Comparison of ENCODE assay signal across 9 cellular contexts in genomic region chr19:57946316-57946715, GRCh38. TPM values are rescaled to one million over a fixed set of nuclear protein-coding genes. Genes with fewer than 3 reads are reported as not detected.
DNase-seq lines count a peak whose midpoint lies in the region; ATAC-seq and TF ChIP-seq lines count a peak whose summit lies in the region.
"Had no signal": no experiment of that assay in that cellular context is flagged by ENCODE, and none has a peak within 500 bp of the region (broad histone marks: within the 10 kb centered on the region; RNA-seq: fewer than 3 reads in every experiment).

No MANE protein-coding gene starts in this region.

- peaks cover 35 to 45% of the 10 kb centered on the region in 2 donors for H3K9me3 Mint-ChIP-seq in activated T-cell treated with anti-CD3 and anti-CD28 coated beads, Interleukin-2, amount 50 U/mL, for 72 hours
- peaks cover 49% of the 10 kb centered on the region for H3K9me3 Mint-ChIP-seq in activated CD8-positive, alpha-beta T cell treated with anti-CD3 and anti-CD28 coated beads for 36 hours

- H3K4me1 ChIP-seq in iPS-15b (ENCODE audit: control insufficient read depth, insufficient read depth, low read length) (no peaks in the 10 kb centered on the region), stomach (peaks cover 0 to 25% (median 11%) of the 10 kb centered on the region in 4 donors)

- POLR2A ChIA-PET in activated CD8-positive, alpha-beta T cell treated with anti-CD3 and anti-CD28 coated beads for 36 hours (lab: Charles Lee) = interaction anchor here (1.5 to 1.9 kb wide), 3 partner anchors 19 to 57 kb away, joined by 3 to 5 read pairs (median 5); partner anchors contain the start of genes ZNF417 and ZNF814

- peak overlapping the region; percentile 96 for H3K4me3 ChIP-seq in iPS-15b (ENCODE audit: low read depth, low read length)
- peak overlapping the region in 3 of 4 donors; percentile 64 to 97 (median 94) for H3K4me3 ChIP-seq in stomach

- H3K9me3 ChIP-seq in iPS-15b (ENCODE audit: control insufficient read depth, insufficient read depth, low read length) = no peaks in the 10 kb centered on the region
- H3K9me3 ChIP-seq in stomach = peaks cover 28 to 80% (median 69%) of the 10 kb centered on the region in 4 donors

- H3K36me3 ChIP-seq in iPS-15b (ENCODE audit: control insufficient read depth, insufficient read depth, low read length) (peaks cover 20% of the 10 kb centered on the region), stomach (peaks cover 28 to 47% (median 36%) of the 10 kb centered on the region in 4 donors)

- no peak overlapping the region for H3K27ac Mint-ChIP-seq in activated T-cell treated with anti-CD3 and anti-CD28 coated beads, Interleukin-2, amount 50 U/mL, for 72 hours
- peak overlapping the region; percentile 96 for H3K27ac Mint-ChIP-seq in activated CD8-positive, alpha-beta T cell treated with anti-CD3 and anti-CD28 coated beads for 36 hours

- peak overlapping the region; percentile 76 for H3K9ac ChIP-seq in iPS-15b (ENCODE audit: low read depth, low read length)

- intact Hi-C loops in activated CD8-positive, alpha-beta T cell treated with anti-CD3 and anti-CD28 coated beads for 36 hours (cut with micrococcal nuclease) = no loop called here
- intact Hi-C loops in stomach (cut with DNase I; ENCODE audit: low total_unique reads) = no loop called here

- no peak overlapping the region for H3K27ac ChIP-seq in stomach

- peaks cover 20% of the 10 kb centered on the region for H3K4me1 Mint-ChIP-seq in activated T-cell treated with anti-CD3 and anti-CD28 coated beads, Interleukin-2, amount 50 U/mL, for 72 hours (ENCODE audit: low read depth)
- peaks cover 14% of the 10 kb centered on the region for H3K4me1 Mint-ChIP-seq in activated CD8-positive, alpha-beta T cell treated with anti-CD3 and anti-CD28 coated beads for 36 hours (ENCODE audit: low read depth)

- ATAC-seq in activated T-cell treated with anti-CD3 and anti-CD28 coated beads, Interleukin-2, amount 50 U/mL, for 72 hours (replicated peaks in 1 of 2) = no peak
- ATAC-seq in activated CD8-positive, alpha-beta T cell treated with anti-CD3 and anti-CD28 coated beads for 36 hours = no peak
- ATAC-seq in HG02759 (IDR thresholded peaks at IDR 0.05; ENCODE audit: unreplicated experiment) (no peak), HG03159 (IDR thresholded peaks at IDR 0.05; ENCODE audit: unreplicated experiment) (no peak)

- H3K27me3 Mint-ChIP-seq in activated T-cell treated with anti-CD3 and anti-CD28 coated beads, Interleukin-2, amount 50 U/mL, for 72 hours (ENCODE audit: low read depth) = no peaks in the 10 kb centered on the region
- H3K27me3 Mint-ChIP-seq in activated CD8-positive, alpha-beta T cell treated with anti-CD3 and anti-CD28 coated beads for 36 hours = no peaks in the 10 kb centered on the region

- no peak for TF ChIP-seq POLR2A in stomach (IDR thresholded peaks at IDR 0.05)

- no peak for TF ChIP-seq EP300 in stomach (IDR thresholded peaks at IDR 0.05)

- CTCF ChIA-PET in activated CD8-positive, alpha-beta T cell treated with anti-CD3 and anti-CD28 coated beads for 36 hours (lab: Charles Lee) = no interaction called here

- no peaks in the 10 kb centered on the region for H3K27me3 ChIP-seq in iPS-15b (ENCODE audit: control insufficient read depth, insufficient read depth, low read length)
- H3K27me3 ChIP-seq in stomach = no peaks in the 10 kb centered on the region

- 56 to 82% (median 71%) methylated on average over 2 of the region's 2 CpGs for whole genome bisulfite sequencing in stomach, 5 donors

- H3K4me3 Mint-ChIP-seq in activated T-cell treated with anti-CD3 and anti-CD28 coated beads, Interleukin-2, amount 50 U/mL, for 72 hours = peak overlapping the region; percentile 93 to 94
- peak overlapping the region; percentile 94 for H3K4me3 Mint-ChIP-seq in activated CD8-positive, alpha-beta T cell treated with anti-CD3 and anti-CD28 coated beads for 36 hours

- no peak for DNase-seq in activated T-cell treated with anti-CD3 and anti-CD28 coated beads, Interleukin-2, amount 50 U/mL, for 72 hours
- no peak for DNase-seq in activated T-cell treated with anti-CD3 and anti-CD28 coated beads, Interleukin-2, amount 50 U/mL, for 1 hour
- DNase-seq in activated CD8-positive, alpha-beta T cell treated with anti-CD3 and anti-CD28 coated beads for 36 hours = no peak
- no peak for DNase-seq in stomach
- no peak for DNase-seq in activated effector memory CD4-positive, alpha-beta T cell treated with Interleukin-2 at 50 U/mL for 16 hours
- DNase-seq: activated CD4-positive, alpha-beta T cell treated with anti-CD3 and anti-CD28 coated beads, Interleukin-2, amount 50 U/mL, for 1 hour had no signal

- no peak for TF ChIP-seq CTCF in activated CD8-positive, alpha-beta T cell treated with anti-CD3 and anti-CD28 coated beads for 36 hours (IDR thresholded peaks at IDR 0.05)
- TF ChIP-seq CTCF in stomach (IDR thresholded peaks at IDR 0.05) = no peak

- peaks cover 53 to 58% of the 10 kb centered on the region in 2 donors for H3K36me3 Mint-ChIP-seq in activated T-cell treated with anti-CD3 and anti-CD28 coated beads, Interleukin-2, amount 50 U/mL, for 72 hours (ENCODE audit: insufficient read depth in 2 of 2)
- peaks cover 58% of the 10 kb centered on the region for H3K36me3 Mint-ChIP-seq in activated CD8-positive, alpha-beta T cell treated with anti-CD3 and anti-CD28 coated beads for 36 hours (ENCODE audit: low read depth)

RNA-seq across cellular contexts. Expression of gene ZNF256, which starts 1.2 kb away (rescaled TPM):
- 10 to 100 TPM in 1 of 2 donors, 1 to 10 TPM in 1; 8.4 to 10.6 TPM for total RNA-seq in activated T-cell treated with anti-CD3 and anti-CD28 coated beads, Interleukin-2, amount 50 U/mL, for 72 hours
- total RNA-seq in activated CD8-positive, alpha-beta T cell treated with anti-CD3 and anti-CD28 coated beads for 36 hours = 1 to 10 TPM; 5.9 to 6.2 TPM
- total RNA-seq in stomach = 10 to 100 TPM in 1 of 5 donors, 1 to 10 TPM in 1, under 1 TPM in 1, not detected in 2; 0.89 to 15.4 (median 2.5) TPM
- 1 to 10 TPM; 1.4 to 3.5 (median 1.8) TPM for polyA plus RNA-seq in stomach

RNA-seq across cellular contexts. Expression of gene ZNF418, which starts 11.1 kb away (rescaled TPM):
- total RNA-seq in activated T-cell treated with anti-CD3 and anti-CD28 coated beads, Interleukin-2, amount 50 U/mL, for 72 hours = 1 to 10 TPM; 3.4 to 8.0 TPM
- total RNA-seq in activated CD8-positive, alpha-beta T cell treated with anti-CD3 and anti-CD28 coated beads for 36 hours = 1 to 10 TPM; 4.1 to 5.0 TPM
- 10 to 100 TPM in 4 of 5 donors, not detected in 1; 12.5 to 55.4 (median 32.7) TPM for total RNA-seq in stomach
- 1 to 10 TPM; 1.1 to 4.5 (median 3.2) TPM for polyA plus RNA-seq in stomach

RNA-seq across cellular contexts. Expression of gene C19orf18, which starts 28.0 kb away (rescaled TPM):
- 1 to 10 TPM in 1 of 2 donors, under 1 TPM in 1; 0.91 to 2.1 TPM for total RNA-seq in activated T-cell treated with anti-CD3 and anti-CD28 coated beads, Interleukin-2, amount 50 U/mL, for 72 hours
- total RNA-seq in activated CD8-positive, alpha-beta T cell treated with anti-CD3 and anti-CD28 coated beads for 36 hours = under 1 TPM; 0.29 to 0.34 TPM
- not detected for total RNA-seq in stomach
- polyA plus RNA-seq in stomach = 1 to 10 TPM; 2.1 to 4.0 (median 3.2) TPM

RNA-seq across cellular contexts. Expression of gene ZNF417, which starts 29.9 kb away (rescaled TPM):
- total RNA-seq in activated T-cell treated with anti-CD3 and anti-CD28 coated beads, Interleukin-2, amount 50 U/mL, for 72 hours = 10 to 100 TPM; 12.6 to 13.8 TPM
- total RNA-seq in activated CD8-positive, alpha-beta T cell treated with anti-CD3 and anti-CD28 coated beads for 36 hours = 10 to 100 TPM; 11.8 to 12.1 TPM
- 10 to 100 TPM; 18.3 to 38.8 (median 28.1) TPM for total RNA-seq in stomach
- 1 to 10 TPM; 1.2 to 3.4 (median 1.5) TPM for polyA plus RNA-seq in stomach

RNA-seq across cellular contexts. Expression of gene ZNF606, which starts 56.3 kb away (rescaled TPM):
- total RNA-seq in activated T-cell treated with anti-CD3 and anti-CD28 coated beads, Interleukin-2, amount 50 U/mL, for 72 hours = 10 to 100 TPM; 13.1 to 13.8 TPM
- total RNA-seq in activated CD8-positive, alpha-beta T cell treated with anti-CD3 and anti-CD28 coated beads for 36 hours = 10 to 100 TPM in 1 of 2 experiments, 1 to 10 TPM in 1; 7.5 to 10.0 TPM
- total RNA-seq in stomach = 10 to 100 TPM in 3 of 5 donors, 1 to 10 TPM in 2; 5.8 to 35.2 (median 18.0) TPM
- 1 to 10 TPM; 1.2 to 6.3 (median 5.2) TPM for polyA plus RNA-seq in stomach
